In genomic region chr10:31753681-31754080, GRCh38 we compare ENCODE assay signal across 20 cellular contexts.
"Had no signal": no experiment of that assay in that cellular context is flagged by ENCODE, and none has a peak within 500 bp of the region (broad histone marks: within the 10 kb centered on the region; RNA-seq: fewer than 3 reads in every experiment).

No MANE protein-coding gene starts in this region.

- H3K4me1 Mint-ChIP-seq: T-cell had no signal

- H3K4me3 ChIP-seq: ascending aorta, breast epithelium, gastrocnemius medialis, lung, prostate gland had no signal

- H3K27me3 Mint-ChIP-seq: activated CD4-positive, alpha-beta T cell treated with anti-CD3 and anti-CD28 coated beads, Interleukin-2, amount 10 ng/mL, durations not matched to agents 7 days and 5 days; stimulated activated memory B cell treated with anti-CD40 and anti-IgM and Interleukin-4, amounts not matched to agents 10 μg/mL and 1 μg/mL and 100 μg/mL, for 72 hours; T-cell had no signal

- H3K36me3 Mint-ChIP-seq: mesothelial cell of epicardium; stimulated activated memory B cell treated with anti-CD40 and anti-IgM and Interleukin-4, amounts not matched to agents 10 μg/mL and 1 μg/mL and 100 μg/mL, for 72 hours; T-cell had no signal

- H3K9me3 Mint-ChIP-seq: activated CD4-positive, alpha-beta T cell treated with anti-CD3 and anti-CD28 coated beads, Interleukin-2, amount 10 ng/mL, durations not matched to agents 7 days and 5 days; activated T-cell treated with anti-CD3 and anti-CD28 coated beads, Interleukin-2, amount 50 U/mL, for 4 hours; mesothelial cell of epicardium; stimulated activated memory B cell treated with anti-CD40 and anti-IgM and Interleukin-4, amounts not matched to agents 10 μg/mL and 1 μg/mL and 100 μg/mL, for 72 hours; T-cell had no signal

- H3K9me3 ChIP-seq: ascending aorta, breast epithelium, gastrocnemius medialis, prostate gland had no signal

- H3K27ac Mint-ChIP-seq: activated CD4-positive, alpha-beta T cell treated with anti-CD3 and anti-CD28 coated beads, Interleukin-2, amount 10 ng/mL, durations not matched to agents 7 days and 5 days; mesothelial cell of epicardium; stimulated activated memory B cell treated with anti-CD40 and anti-IgM and Interleukin-4, amounts not matched to agents 10 μg/mL and 1 μg/mL and 100 μg/mL, for 72 hours had no signal

- H3K27me3 ChIP-seq: ascending aorta, breast epithelium, gastrocnemius medialis had no signal

- H3K4me3 Mint-ChIP-seq: activated CD4-positive, alpha-beta T cell treated with anti-CD3 and anti-CD28 coated beads, Interleukin-2, amount 10 ng/mL, durations not matched to agents 7 days and 5 days; activated T-cell treated with anti-CD3 and anti-CD28 coated beads, Interleukin-2, amount 50 U/mL, for 4 hours; mesothelial cell of epicardium; stimulated activated memory B cell treated with anti-CD40 and anti-IgM and Interleukin-4, amounts not matched to agents 10 μg/mL and 1 μg/mL and 100 μg/mL, for 72 hours; T-cell had no signal

- H3K27ac ChIP-seq: prostate gland had no signal

- DNase-seq: activated CD4-positive, alpha-beta T cell treated with anti-CD3 and anti-CD28 coated beads, Interleukin-2, amount 10 ng/mL, durations not matched to agents 7 days and 5 days; activated CD4-positive, CD25-positive, alpha-beta regulatory T cell; activated CD8-positive, alpha-beta memory T cell treated with anti-CD3 and anti-CD28 coated beads, Interleukin-2, amount 50 U/mL, for 4 hours; activated naive CD4-positive, alpha-beta T cell treated with anti-CD3 and anti-CD28 coated beads, Interleukin-2, amount 50 U/mL, for 16 hours; activated T-cell treated with anti-CD3 and anti-CD28 coated beads, Interleukin-2, amount 50 U/mL, for 4 hours; cortex of kidney; effector CD4-positive, alpha-beta T cell; gastrocnemius medialis; head of caudate nucleus; right cardiac atrium; small intestine; stimulated activated CD4-positive, alpha-beta T cell treated with anti-CD3 and anti-CD28 coated beads, Interleukin-15, amount 100 ng/mL, for 24 hours; stimulated activated CD4-positive, alpha-beta T cell treated with anti-CD3 and anti-CD28 coated beads, Interleukin-4, amount 100 ng/mL, for 24 hours; T-cell had no signal

- H3K36me3 ChIP-seq: ascending aorta, breast epithelium, gastrocnemius medialis, prostate gland had no signal

- ATAC-seq: activated T-cell treated with anti-CD3 and anti-CD28 coated beads, Interleukin-2, amount 50 U/mL, for 4 hours; gastrocnemius medialis; right cardiac atrium; T-cell had no signal
